11 cellular contexts compared by ENCODE assay signal in the genomic region with DNA sequence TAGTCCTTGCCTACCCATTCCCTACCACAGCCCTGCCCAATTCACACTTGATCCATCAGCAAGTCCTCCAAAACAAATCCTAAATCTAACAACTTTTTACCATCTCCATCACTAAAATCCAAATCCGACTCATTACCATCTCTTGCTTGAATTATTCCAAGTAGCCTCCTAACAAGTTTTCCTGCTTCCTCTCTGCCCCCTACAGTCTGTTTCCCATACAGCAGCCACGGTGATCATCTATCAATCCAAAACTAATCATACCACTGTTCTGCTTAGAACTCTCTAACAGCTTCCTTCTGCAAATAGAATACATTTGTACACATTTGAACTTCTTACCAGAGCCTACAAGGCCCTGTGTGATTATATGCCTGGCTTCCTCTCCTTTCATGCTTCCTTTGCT.
DNase-seq lines count a peak whose midpoint lies in the region; ATAC-seq and TF ChIP-seq lines count a peak whose summit lies in the region.
"Had no signal": no experiment of that assay in that cellular context is flagged by ENCODE, and none has a peak within 500 bp of the region (broad histone marks: within the 10 kb centered on the region; RNA-seq: fewer than 3 reads in every experiment).

No MANE protein-coding gene starts in this region.

- ATAC-seq in GM18867 (IDR thresholded peaks at IDR 0.05; ENCODE audit: unreplicated experiment) = no peak
- ATAC-seq in GM18505 (IDR thresholded peaks at IDR 0.05; ENCODE audit: unreplicated experiment) = no peak

- H3K9me3 ChIP-seq in H9 (ENCODE audit: control insufficient read depth, low read depth, low read length) = no peaks in the 10 kb centered on the region
- H3K9me3 ChIP-seq: BLaER1 had no signal

- no peak overlapping the region for H2AK5ac ChIP-seq in H9 (ENCODE audit: insufficient read length, low read length)

- no peak overlapping the region for H4K8ac ChIP-seq in H9 (replicated peaks; ENCODE audit: insufficient read length, low read depth, low read length)

- H3K4me3 ChIP-seq in kidney epithelial cell (ENCODE audit: low read depth, low read length) = no peak overlapping the region
- H3K4me3 ChIP-seq: BLaER1 had no signal

- H3K9ac ChIP-seq in H9 (ENCODE audit: extremely low read depth, insufficient read length, low read length) = no peak overlapping the region
- H3K9ac ChIP-seq: BLaER1 had no signal

- H2BK15ac ChIP-seq in H9 (ENCODE audit: low read depth, low read length) = no peak overlapping the region

- no peaks in the 10 kb centered on the region for H4K20me1 ChIP-seq in H9 (ENCODE audit: control insufficient read depth, insufficient read depth, insufficient read length)
- H4K20me1 ChIP-seq: BLaER1 had no signal

- peak; percentile 23; the same call in 1 of the 2 replicates for TF ChIP-seq CTCF in 22Rv1 (IDR thresholded peaks at IDR 0.05)
- peak; percentile 68 for TF ChIP-seq CTCF in H9 (conservative IDR thresholded peaks at IDR 0.05)
- peak; percentile 13 to 42 for TF ChIP-seq CTCF in brain (conservative IDR thresholded peaks at IDR 0.05)
- peak; percentile 17 for TF ChIP-seq CTCF in kidney epithelial cell (IDR thresholded peaks at IDR 0.05; ENCODE audit: insufficient read depth, low read length, poor library complexity, severe bottlenecking)

- no peak overlapping the region for H3K14ac ChIP-seq in H9 (ENCODE audit: insufficient read depth, low read length)

- H2BK12ac ChIP-seq in H9 (ENCODE audit: insufficient read length, low read depth, low read length) = no peak overlapping the region

- H2BK20ac ChIP-seq in H9 (ENCODE audit: low read depth, low read length, poor library complexity, severe bottlenecking) = no peak overlapping the region

- no peak overlapping the region for H4K5ac ChIP-seq in H9 (ENCODE audit: insufficient read length, low read depth, low read length)

- H3K27ac Mint-ChIP-seq in H9 (no peak overlapping the region), brain (no peak overlapping the region)

- TF ChIP-seq POLR2A in GM18505 (IDR thresholded peaks at IDR 0.05; ENCODE audit: borderline replicate concordance, extremely low read depth, insufficient read depth, insufficient read length) = no peak

- WGBS in H9 (ENCODE audit: extremely low coverage, insufficient read length, low lambda C conversion rate) = 100% methylated on average over 1 of the region's 2 CpGs

- H3K4me2 ChIP-seq in H9 (ENCODE audit: insufficient read depth, insufficient read length, low read length) = no peak overlapping the region
- H3K4me2 ChIP-seq: BLaER1 had no signal

- H3K4me1 Mint-ChIP-seq in H9 (no peaks in the 10 kb centered on the region), brain (no peaks in the 10 kb centered on the region)

- H3K36me3 ChIP-seq in kidney epithelial cell (ENCODE audit: control insufficient read depth, insufficient read depth, low read length) = no peaks in the 10 kb centered on the region
- H3K36me3 ChIP-seq: BLaER1 had no signal

- no peaks in the 10 kb centered on the region for H3K79me2 ChIP-seq in H9 (ENCODE audit: insufficient read depth, low read length)

- no peak overlapping the region for H3K18ac ChIP-seq in H9 (ENCODE audit: insufficient read length, low read depth, low read length)

- no peaks in the 10 kb centered on the region for H3K27me3 Mint-ChIP-seq in H9 (ENCODE audit: low read depth)
- H3K27me3 Mint-ChIP-seq in brain = no peaks in the 10 kb centered on the region

- DNase-seq in H9 (no peak), kidney epithelial cell (ENCODE audit: low read depth) (no peak), HK-2 (ENCODE audit: unreplicated experiment) (no peak), NCI-H446 (lab: John Stamatoyannopoulos, UW) (no peak)
- DNase-seq: NCI-H2029; stimulated activated CD4-positive, alpha-beta T cell treated with anti-CD3 and anti-CD28 coated beads, Interleukin-12 subunit alpha, Interleukin-12 subunit beta, amount 100 ng/mL, for 4 hours had no signal

- no peak overlapping the region for H3K23ac ChIP-seq in H9 (ENCODE audit: insufficient read length, low read depth, low read length)

- no peak overlapping the region for H3K27ac ChIP-seq in 22Rv1
- H3K27ac ChIP-seq in H9 (ENCODE audit: insufficient read length, low read depth, low read length) = no peak overlapping the region
- H3K27ac ChIP-seq: BLaER1 had no signal

- no peak overlapping the region for H3K4me3 Mint-ChIP-seq in H9
- H3K4me3 Mint-ChIP-seq in brain = no peak overlapping the region

- H3K36me3 Mint-ChIP-seq in H9 (ENCODE audit: insufficient read depth in 1 of 3, low read depth in 3 of 3) (no peaks in the 10 kb centered on the region), brain (no peaks in the 10 kb centered on the region)

- H2AFZ ChIP-seq in H9 (ENCODE audit: low read length) = no peak overlapping the region

- H2BK5ac ChIP-seq in H9 (ENCODE audit: insufficient read length, low read length) = no peak overlapping the region

- H3K9me3 Mint-ChIP-seq in H9 (peaks cover 2 to 10% of the 10 kb centered on the region in 2 experiments; a peak in 4 of 5 replicates), brain (no peaks in the 10 kb centered on the region)

- no peak overlapping the region for H2BK120ac ChIP-seq in H9 (ENCODE audit: low read depth, low read length, poor library complexity, severe bottlenecking)

- H3K27me3 ChIP-seq in H9 (ENCODE audit: insufficient read depth, low read length) = no peaks in the 10 kb centered on the region
- no peaks in the 10 kb centered on the region for H3K27me3 ChIP-seq in kidney epithelial cell (ENCODE audit: control insufficient read depth, insufficient read depth, low read length)

- H3K56ac ChIP-seq in H9 (ENCODE audit: insufficient read length, low read depth, low read length) = no peak overlapping the region

- no peaks in the 10 kb centered on the region for H3K23me2 ChIP-seq in H9 (ENCODE audit: insufficient read length, low read depth, low read length, poor library complexity, severe bottlenecking)

- no peak overlapping the region for H4K91ac ChIP-seq in H9 (ENCODE audit: insufficient read length, low read depth, low read length)

- no peak overlapping the region for H3T11ph ChIP-seq in H9 (ENCODE audit: low read length)

- no peaks in the 10 kb centered on the region for H3K4me1 ChIP-seq in H9 (ENCODE audit: insufficient read depth, low read length)
- H3K4me1 ChIP-seq: BLaER1 had no signal

- no peaks in the 10 kb centered on the region for H3K79me1 ChIP-seq in H9 (ENCODE audit: insufficient read depth, low read depth, low read length, poor library complexity, severe bottlenecking)

- no peak overlapping the region for H3K4ac ChIP-seq in H9 (ENCODE audit: low read depth, low read length)

Comparison
In these comparisons a context has a peak if more than half of its experiments do, and no peak if none do; other contexts are left out.
1. CTCF ChIP-seq: peak in every context shown above with its lines; median percentile 68 in H9; 28 in brain; 23 in 22Rv1; 17 in kidney epithelial cell.